Comparison of ENCODE assay signal across 8 cellular contexts in the genomic region with DNA sequence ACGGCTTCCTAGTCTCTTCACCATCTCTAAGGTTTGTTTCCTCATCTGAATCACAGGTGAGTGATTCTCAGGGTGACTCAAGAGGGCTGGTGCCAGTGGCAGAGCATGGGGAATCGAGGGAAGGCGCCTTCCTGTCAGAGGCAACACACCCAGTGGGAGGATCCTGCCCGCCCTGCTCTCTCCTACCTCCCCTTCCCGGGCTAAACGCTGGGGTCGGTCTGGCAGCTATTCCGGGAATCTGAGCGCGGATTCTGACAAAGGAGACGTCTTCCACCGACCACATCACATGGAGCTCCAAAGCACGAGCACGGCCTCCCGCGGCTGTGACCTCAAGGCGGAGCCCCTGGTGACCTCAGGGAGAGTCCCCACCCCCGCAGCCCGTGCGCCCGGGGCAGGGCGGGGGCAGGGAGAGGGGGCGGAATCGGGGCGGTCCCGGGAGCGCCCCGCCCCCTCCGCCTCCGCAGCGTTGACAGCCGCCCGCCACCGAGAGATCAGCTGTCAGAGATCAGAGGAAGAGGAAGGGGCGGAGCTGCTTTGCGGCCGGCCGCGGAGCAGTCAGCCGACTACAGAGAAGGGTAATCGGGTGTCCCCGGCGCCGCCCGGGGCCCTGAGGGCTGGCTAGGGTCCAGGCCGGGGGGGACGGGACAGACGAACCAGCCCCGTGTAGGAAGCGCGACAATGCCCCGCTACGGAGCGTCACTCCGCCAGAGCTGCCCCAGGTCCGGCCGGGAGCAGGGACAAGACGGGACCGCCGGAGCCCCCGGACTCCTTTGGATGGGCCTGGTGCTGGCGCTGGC. TPM values are rescaled to one million over a fixed set of nuclear protein-coding genes. Genes with fewer than 3 reads are reported as not detected.
DNase-seq lines count a peak whose midpoint lies in the region; ATAC-seq, FAIRE-seq and TF ChIP-seq lines count a peak whose summit lies in the region.

SMPD1 (plus strand) TSS at position 554 of the 797 bp plus-strand sequence; CDS start at position 679, 125 bp downstream.

- peaks cover 2% of the 10 kb centered on the region for H3K79me2 ChIP-seq in trophoblast cell (ENCODE audit: control insufficient read depth, insufficient read depth, low read length, poor library complexity)

- H3K4me3 ChIP-seq in trophoblast cell (ENCODE audit: low read depth, low read length) (peak within 1 kb of the TSS; percentile 85), tibial nerve (peak within 1 kb of the TSS; percentile 73 to 91 (median 85))

- peaks cover 62 to 71% (median 67%) of the 10 kb centered on the region in 3 donors for H3K4me1 Mint-ChIP-seq in T-cell

- peak within 1 kb of the TSS; percentile 10 for H2BK5ac ChIP-seq in trophoblast cell (ENCODE audit: low read depth, low read length, poor library complexity)

- peak; percentile 48; the same call in 1 of the 2 replicates for TF ChIP-seq POLR2A in GM12891 (IDR thresholded peaks at IDR 0.05; ENCODE audit: low read depth, low read length)
- TF ChIP-seq POLR2A in tibial nerve (IDR thresholded peaks at IDR 0.05) = peak; percentile 9 to 81

- peak within 1 kb of the TSS; percentile 88 for H3K14ac ChIP-seq in trophoblast cell (ENCODE audit: low read length)

- peak within 1 kb of the TSS; percentile 96 for H2AFZ ChIP-seq in trophoblast cell (ENCODE audit: insufficient read depth, low read length, poor library complexity)

- H3K9me3 Mint-ChIP-seq in T-cell = no peaks in the 10 kb centered on the region

- peak within 1 kb of the TSS; percentile 28 for H3K4ac ChIP-seq in trophoblast cell (ENCODE audit: low read depth, low read length)

- H3K36me3 ChIP-seq in trophoblast cell (ENCODE audit: control insufficient read depth in 1 of 2, insufficient read depth in 2 of 2, low read length in 2 of 2) (peaks cover 6 to 8% of the 10 kb centered on the region in 2 experiments), tibial nerve (peaks cover 0 to 32% (median 0%) of the 10 kb centered on the region in 3 donors)

- H4K91ac ChIP-seq in trophoblast cell (ENCODE audit: low read depth, low read length) = peak within 1 kb of the TSS; percentile 72

- no peak within 1 kb of the TSS for H3K27ac ChIP-seq in adipose tissue (ENCODE audit: low read depth, low read length)
- H3K27ac ChIP-seq in trophoblast cell (ENCODE audit: low read depth, low read length) = peak within 1 kb of the TSS; percentile 69
- peak within 1 kb of the TSS; percentile 82 to 92 (median 90) for H3K27ac ChIP-seq in tibial nerve

- peak within 1 kb of the TSS; percentile 87 for H3K18ac ChIP-seq in trophoblast cell (ENCODE audit: low read length)

- no peak within 1 kb of the TSS for H2BK12ac ChIP-seq in trophoblast cell (ENCODE audit: low read length)

- POLR2A ChIA-PET in T-cell (lab: Charles Lee) = interaction anchor here (0.5 to 1.8 kb wide), 21 partner anchors 9 to 1597 kb away, joined by 3 to 16 read pairs (median 4); partner anchors contain the start of genes APBB1 (in 2 of the 2), ARFIP2 (in 1 of the 2), EIF3F (in 1 of the 2) and TAF10 (in 1 of the 2)

- peak within 1 kb of the TSS; percentile 50 for H2BK120ac ChIP-seq in trophoblast cell (ENCODE audit: insufficient read depth, low read length, poor library complexity)

- peaks cover 12% of the 10 kb centered on the region for H3K36me3 Mint-ChIP-seq in T-cell

- peak in 1 of 5 experiments; percentile 23 for TF ChIP-seq CTCF in tibial nerve (IDR thresholded peaks at IDR 0.05)

- 1% methylated on average over 44 to 62 of the region's 62 CpGs for WGBS in adipose tissue, 3 donors
- no CpG with 5 or more reads among the region's 62 CpGs for WGBS in trophoblast cell (ENCODE audit: extremely low coverage, insufficient coverage, insufficient read length)
- WGBS in tibial nerve, 2 donors = 1% methylated on average over 12 to 34 of the region's 62 CpGs

- H3K79me1 ChIP-seq in trophoblast cell (ENCODE audit: low read length) = peaks cover 6% of the 10 kb centered on the region

- H3K27me3 Mint-ChIP-seq in T-cell = no peaks in the 10 kb centered on the region

- H3K4me2 ChIP-seq in trophoblast cell (ENCODE audit: low read length) = peak within 1 kb of the TSS; percentile 67

- H4K8ac ChIP-seq in trophoblast cell (ENCODE audit: low read depth, low read length) = peak within 1 kb of the TSS; percentile 96

- H3K9me3 ChIP-seq in trophoblast cell (ENCODE audit: insufficient read depth, low read depth, low read length) = peaks cover 2% of the 10 kb centered on the region
- no peaks in the 10 kb centered on the region for H3K9me3 ChIP-seq in tibial nerve

- peak; percentile 97 for ATAC-seq in HG02759 (IDR thresholded peaks at IDR 0.05; ENCODE audit: unreplicated experiment)
- ATAC-seq in T-cell (replicated peaks in 1 of 4) = peak; percentile 86 to 92 (median 88)

- H3K23ac ChIP-seq in trophoblast cell (ENCODE audit: low read length) = no peak within 1 kb of the TSS

- H3K4me3 Mint-ChIP-seq in T-cell = peak within 1 kb of the TSS; percentile 88 to 93 (median 90)

- intact Hi-C loops in cardiac septum (cut with DNase I) = loop anchor here (2.0 to 5.0 kb wide), 4 partner anchors 29 to 213 kb away; partner anchors contain the start of genes APBB1, ILK, RRP8 and TRIM3

- H3K27me3 ChIP-seq in trophoblast cell (ENCODE audit: insufficient read depth, low read length) (no peaks in the 10 kb centered on the region), tibial nerve (no peaks in the 10 kb centered on the region)

- H3K9ac ChIP-seq in trophoblast cell (ENCODE audit: low read length) = peak within 1 kb of the TSS; percentile 77

- peak within 1 kb of the TSS; percentile 97 to 98 for H3K27ac Mint-ChIP-seq in T-cell

- FAIRE-seq in GM12891 (lab: Jason Lieb, UNC) = peak; percentile 97

- peak within 1 kb of the TSS; percentile 67 for H4K12ac ChIP-seq in trophoblast cell (ENCODE audit: low read depth, low read length)

- DNase-seq in GM12891 (ENCODE audit: insufficient read length, low spot score) (peak; percentile 97), NCI-H128 (lab: John Stamatoyannopoulos, UW; ENCODE audit: unreplicated experiment) (peak; percentile 80), T-cell (peak; percentile 87 to 96 (median 92)), cardiac septum (ENCODE audit: low spot score) (peak; percentile 98), trophoblast cell (peak; percentile 85 to 86), tibial nerve (ENCODE audit: low spot score in 2 of 2) (peak; percentile 83 to 85)

- CTCF ChIA-PET in T-cell (lab: Charles Lee) = interaction anchor here (0.6 to 4.2 kb wide), 19 partner anchors 9 to 1597 kb away, joined by 3 to 51 read pairs (median 4); partner anchors contain the start of genes APBB1 (in 1 of the 2), EIF3F (in 1 of the 2), ILK (in 1 of the 2) and MRPL17 (in 1 of the 2)

- H3K4me1 ChIP-seq in trophoblast cell (ENCODE audit: control insufficient read depth in 1 of 2, insufficient read depth in 2 of 2, low read length in 2 of 2) = peaks cover 5 to 11% of the 10 kb centered on the region in 2 experiments
- peaks cover 0 to 46% (median 20%) of the 10 kb centered on the region in 4 donors for H3K4me1 ChIP-seq in tibial nerve

- H2AK5ac ChIP-seq in trophoblast cell (ENCODE audit: low read length) = no peak within 1 kb of the TSS

- peak; percentile 51 to 88 for TF ChIP-seq EP300 in tibial nerve (IDR thresholded peaks at IDR 0.05)

TF ChIP-seq in GM12891, 5 proteins besides CTCF, POLR2A, EP300 and RAD21:
- TF ChIP-seq TAF1 (IDR thresholded peaks at IDR 0.05; ENCODE audit: low read depth, low read length) (0 out of 2 replicates have a peak, but pooled peaks have one; percentile 29), POU2F2 (IDR thresholded peaks at IDR 0.05; ENCODE audit: low read depth, low read length) (peak; percentile 9; the same call in 1 of the 2 replicates), SPI1 (IDR thresholded peaks at IDR 0.05; ENCODE audit: low read depth, low read length) (peak; percentile 61), PAX5 (IDR thresholded peaks at IDR 0.05; ENCODE audit: insufficient read depth, low read length, severe bottlenecking) (peak; percentile 28), POLR2AphosphoS5 (IDR thresholded peaks at IDR 0.05; ENCODE audit: low read depth, low read length) (0 out of 2 replicates have a peak, but pooled peaks have one; percentile 38)

RNA-seq across cellular contexts. Expression of gene SMPD1, which starts in this region (rescaled TPM):
- 11.8 TPM for polyA plus RNA-seq in GM12891 (2012; ENCODE audit: low read depth, missing spikeins)
- total RNA-seq in T-cell = 10 to 100 TPM; 33.5 to 58.3 (median 38.3) TPM
- polyA plus RNA-seq in adipose tissue = 10 to 100 TPM; 17.8 to 24.5 (median 19.9) TPM
- 57.8 TPM for total RNA-seq in cardiac septum
- 18.0 and 18.1 TPM in 2 replicates for polyA plus RNA-seq in trophoblast cell (2013)
- total RNA-seq in tibial nerve = 10 to 100 TPM; 23.1 to 39.8 (median 30.3) TPM
